ENCODE assay signal across 8 cellular contexts in the genomic region with DNA sequence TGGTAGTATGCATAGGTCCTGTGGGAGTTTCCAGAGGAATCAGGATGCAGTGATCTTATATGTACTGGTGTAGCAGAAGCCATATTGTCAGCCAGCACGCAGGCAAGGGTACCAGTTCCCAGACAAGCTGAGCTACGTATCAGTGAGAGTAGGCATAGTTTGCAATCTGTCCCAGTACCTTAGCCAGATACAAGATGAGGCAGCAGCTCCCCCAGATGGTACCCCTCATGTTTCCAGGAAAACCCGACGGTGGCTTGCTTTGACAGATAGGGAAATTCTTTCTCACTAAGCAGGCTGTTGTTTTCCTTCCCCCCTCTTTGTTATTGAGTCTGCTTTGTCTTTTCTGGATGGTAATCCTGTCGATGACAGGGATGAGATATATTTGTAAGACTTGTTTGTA.
DNase-seq lines count a peak whose midpoint lies in the region; TF ChIP-seq lines count a peak whose summit lies in the region.

No MANE protein-coding gene starts in this region.

- H3K36me3 ChIP-seq in H7 (replicated peaks; ENCODE audit: control insufficient read depth, insufficient read depth, low read length) (no peaks in the 10 kb centered on the region), adrenal gland (replicated peaks in 1 of 2) (no peaks in the 10 kb centered on the region)

- no peak overlapping the region for H3K4me3 ChIP-seq in H7 (ENCODE audit: insufficient read depth, low read depth, low read length)
- no peak overlapping the region for H3K4me3 ChIP-seq in choroid plexus epithelial cell (ENCODE audit: low read depth, low read length)
- no peak overlapping the region for H3K4me3 ChIP-seq in adrenal gland

- H3K9me3 ChIP-seq in adrenal gland (replicated peaks in 1 of 3): no peaks in the 10 kb centered on the region

- TF ChIP-seq POLR2A in adrenal gland (IDR thresholded peaks at IDR 0.05): no peak

- DNase-seq in H7 (peak; percentile 34), choroid plexus epithelial cell (ENCODE audit: low read depth) (peak; percentile 61), adrenal gland (no peak), posterior vena cava (ENCODE audit: low spot score) (no peak), MV-4-11 (lab: John Stamatoyannopoulos, UW) (no peak), hepatic stellate cell (ENCODE audit: low spot score) (no peak)
- peak; percentile 28 for DNase-seq in activated CD4-positive, alpha-beta T cell treated with anti-CD3 and anti-CD28 coated beads, Interleukin-2, amount 50 U/mL, for 1 hour
- DNase-seq in stimulated activated CD4-positive, alpha-beta T cell treated with anti-CD3 and anti-CD28 coated beads, Interleukin-4, amount 100 ng/mL, for 1 hour: peak; percentile 8

- peak; percentile 52 for TF ChIP-seq CTCF in choroid plexus epithelial cell (conservative IDR thresholded peaks at IDR 0.05; ENCODE audit: low read depth, low read length)
- no peak for TF ChIP-seq CTCF in adrenal gland (IDR thresholded peaks at IDR 0.05)

- intact Hi-C loops in adrenal gland (cut with DNase I): no loop called here
- intact Hi-C loops in posterior vena cava (cut with DNase I): no loop called here

- H3K27me3 ChIP-seq in H7 (ENCODE audit: control insufficient read depth, insufficient read depth, low read length): no peaks in the 10 kb centered on the region
- H3K27me3 ChIP-seq in adrenal gland: no peaks in the 10 kb centered on the region

- H3K4me1 ChIP-seq in adrenal gland (replicated peaks in 1 of 2): peaks cover 0 to 18% of the 10 kb centered on the region in 2 donors

- WGBS in adrenal gland, 4 donors: 64 to 73% (median 67%) methylated on average over 5 of the region's 5 CpGs

- no peak overlapping the region for H3K27ac ChIP-seq in adrenal gland

Comparison
In these comparisons a context has a peak if more than half of its experiments do, and no peak if none do; other contexts are left out.
1. DNase-seq: peak in H7 (single experiment), activated CD4-positive, alpha-beta T cell treated with anti-CD3 and anti-CD28 coated beads, Interleukin-2, amount 50 U/mL, for 1 hour (single experiment), choroid plexus epithelial cell (single experiment) and stimulated activated CD4-positive, alpha-beta T cell treated with anti-CD3 and anti-CD28 coated beads, Interleukin-4, amount 100 ng/mL, for 1 hour (single experiment); none in adrenal gland (0 of 7), posterior vena cava (single experiment), MV-4-11 (single experiment) and hepatic stellate cell (single experiment).